8 cellular contexts compared by ENCODE assay signal in the genomic region with DNA sequence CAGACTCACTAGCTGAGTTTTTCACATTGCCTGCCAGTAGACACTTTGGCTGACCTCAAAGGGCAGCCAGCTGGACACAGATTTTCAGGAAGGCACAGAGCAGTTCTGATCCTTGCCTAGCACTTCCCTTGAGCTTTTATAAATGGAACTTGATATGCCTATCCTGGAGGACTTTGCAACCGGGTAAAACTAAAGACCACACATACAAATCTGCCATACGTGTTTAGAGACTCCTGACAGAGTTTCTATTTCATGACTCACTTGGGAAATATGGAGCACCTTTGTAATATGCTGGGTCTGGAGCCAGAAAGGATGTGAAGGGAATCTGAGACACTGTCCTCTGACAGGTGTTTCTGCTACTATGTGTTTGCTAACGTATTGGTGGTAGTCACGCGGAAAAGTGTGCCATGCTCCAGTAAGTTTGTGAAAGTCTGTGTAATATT. TPM values are rescaled to one million over a fixed set of nuclear protein-coding genes. Genes with fewer than 3 reads are reported as not detected.
A peak's percentile ranks its signal among the peaks of the same experiment; 100 is the strongest.
DNase-seq lines count a peak whose midpoint lies in the region; ATAC-seq and TF ChIP-seq lines count a peak whose summit lies in the region.

No MANE protein-coding gene starts in this region.

- H3K4me2 ChIP-seq in PC-9 = peak overlapping the region; percentile 59

- H3K27ac Mint-ChIP-seq in activated naive CD8-positive, alpha-beta T cell treated with anti-CD3 and anti-CD28 coated beads, Interleukin-2, amount 50 U/mL, for 24 hours = no peak overlapping the region

- H3K4me1 ChIP-seq in PC-9 (replicated peaks; ENCODE audit: insufficient read depth) (peaks cover 24% of the 10 kb centered on the region), left lung (peaks cover 0 to 9% of the 10 kb centered on the region in 2 donors)

- H3K36me3 ChIP-seq in PC-9 (ENCODE audit: low read depth) = no peaks in the 10 kb centered on the region
- no peaks in the 10 kb centered on the region for H3K36me3 ChIP-seq in left lung

- peak overlapping the region; percentile 94 for H3K27ac ChIP-seq in PC-9
- no peak overlapping the region for H3K27ac ChIP-seq in left lung

- H3F3A ChIP-seq in PC-9 (ENCODE audit: insufficient read depth, low read depth) = peaks cover 16% of the 10 kb centered on the region

- CTCF ChIA-PET in PC-9 (lab: Charles Lee) = interaction anchor here (0.6 to 1.1 kb wide), 2 partner anchors 10 to 188 kb away, joined by 3 read pairs; no protein-coding TSS in a partner anchor
- CTCF ChIA-PET in GM10248 (lab: Yijun Ruan, JAX) = interaction anchor here (1.6 to 2.1 kb wide), 3 partner anchors 23 to 365 kb away, joined by 4 to 7 read pairs (median 6); no protein-coding TSS in a partner anchor

- no TSS peak for BruUV-seq in PC-9 (replicated peaks; lab: Mats Ljungman, UMichigan)

- intact Hi-C loops in PC-9 (cut with micrococcal nuclease; ENCODE audit: unreplicated experiment) (loop anchor here (1.0 to 5.0 kb wide), 3 partner anchors 28 to 65 kb away; partner anchors contain the start of gene CXCL8), left lung (cut with DNase I) (no loop called here)

- TF ChIP-seq CTCF in PC-9 (conservative IDR thresholded peaks at IDR 0.05) (no peak), left lung (IDR thresholded peaks at IDR 0.05) (no peak), GM10248 (IDR thresholded peaks at IDR 0.05; ENCODE audit: control extremely low read depth, extremely low read depth, low read depth, missing control alignments) (no peak)

- DNase-seq in PC-9 = peak; percentile 38 to 95
- no peak for DNase-seq in left lung
- no peak for DNase-seq in mesenteric fat pad (ENCODE audit: low spot score)
- DNase-seq in stimulated activated CD4-positive, alpha-beta T cell treated with anti-CD3 and anti-CD28 coated beads, Interleukin-2, amount 100 ng/mL, for 48 hours = no peak
- no peak for DNase-seq in GM10248 (ENCODE audit: extremely low spot score)
- DNase-seq in activated naive CD8-positive, alpha-beta T cell treated with anti-CD3 and anti-CD28 coated beads, Interleukin-2, amount 50 U/mL, for 24 hours = no peak

- H3K27me3 Mint-ChIP-seq in activated naive CD8-positive, alpha-beta T cell treated with anti-CD3 and anti-CD28 coated beads, Interleukin-2, amount 50 U/mL, for 24 hours = no peaks in the 10 kb centered on the region

- ATAC-seq in GM19025 (IDR thresholded peaks at IDR 0.05; ENCODE audit: low read depth, unreplicated experiment) = peak; percentile 58
- peak; percentile 88 for ATAC-seq in HG03108 (IDR thresholded peaks at IDR 0.05; ENCODE audit: unreplicated experiment)
- ATAC-seq in left lung = peak; percentile 35
- no peak for ATAC-seq in activated naive CD8-positive, alpha-beta T cell treated with anti-CD3 and anti-CD28 coated beads, Interleukin-2, amount 50 U/mL, for 24 hours

- H3K9me2 ChIP-seq in PC-9 (ENCODE audit: insufficient read depth) = no peaks in the 10 kb centered on the region

- no peak overlapping the region for H2AFZ ChIP-seq in PC-9

- H3K4me3 ChIP-seq in PC-9 = no peak overlapping the region
- no peak overlapping the region for H3K4me3 ChIP-seq in left lung

- H3K27me3 ChIP-seq in PC-9 (ENCODE audit: insufficient read depth, low read depth) (no peaks in the 10 kb centered on the region), left lung (no peaks in the 10 kb centered on the region)

- H3K4me1 Mint-ChIP-seq in activated naive CD8-positive, alpha-beta T cell treated with anti-CD3 and anti-CD28 coated beads, Interleukin-2, amount 50 U/mL, for 24 hours = no peaks in the 10 kb centered on the region

- H4K20me1 ChIP-seq in PC-9 (ENCODE audit: insufficient read depth) = no peaks in the 10 kb centered on the region

- H3K4me3 Mint-ChIP-seq in activated naive CD8-positive, alpha-beta T cell treated with anti-CD3 and anti-CD28 coated beads, Interleukin-2, amount 50 U/mL, for 24 hours = no peak overlapping the region

- H3K9me3 Mint-ChIP-seq in activated naive CD8-positive, alpha-beta T cell treated with anti-CD3 and anti-CD28 coated beads, Interleukin-2, amount 50 U/mL, for 24 hours = no peaks in the 10 kb centered on the region

- H3K79me2 ChIP-seq in PC-9 (ENCODE audit: low read depth) = no peaks in the 10 kb centered on the region

- POLR2A ChIA-PET in PC-9 (lab: Charles Lee; ENCODE audit: unreplicated experiment) (interaction anchor here (0.6 to 1.0 kb wide), 2 partner anchors 28 to 103 kb away, joined by 4 to 32 read pairs; no protein-coding TSS in a partner anchor), GM10248 (lab: Yijun Ruan, JAX) (no interaction called here)

- no peaks in the 10 kb centered on the region for H3K36me3 Mint-ChIP-seq in activated naive CD8-positive, alpha-beta T cell treated with anti-CD3 and anti-CD28 coated beads, Interleukin-2, amount 50 U/mL, for 24 hours (ENCODE audit: low read depth)

- no peaks in the 10 kb centered on the region for H3K9me3 ChIP-seq in PC-9 (ENCODE audit: insufficient read depth, low read depth)
- H3K9me3 ChIP-seq in left lung = no peaks in the 10 kb centered on the region

RNA-seq across cellular contexts. Expression of gene RASSF6, which starts 56.7 kb away (rescaled TPM):
- 0.40 and 0.59 TPM in 2 replicates for total RNA-seq in PC-9 (2021)
- 1 to 10 TPM; 1.3 to 2.2 TPM for total RNA-seq in left lung
- total RNA-seq in mesenteric fat pad = not detected

Comparison
In these comparisons a context has a peak if more than half of its experiments do, and no peak if none do; other contexts are left out.
1. DNase-seq: peak in PC-9 (2 of 2); none in left lung (0 of 2), mesenteric fat pad (single experiment), stimulated activated CD4-positive, alpha-beta T cell treated with anti-CD3 and anti-CD28 coated beads, Interleukin-2, amount 100 ng/mL, for 48 hours (0 of 2), GM10248 (single experiment) and activated naive CD8-positive, alpha-beta T cell treated with anti-CD3 and anti-CD28 coated beads, Interleukin-2, amount 50 U/mL, for 24 hours (single experiment).